8 cellular contexts compared by ENCODE assay signal in the genomic region with DNA sequence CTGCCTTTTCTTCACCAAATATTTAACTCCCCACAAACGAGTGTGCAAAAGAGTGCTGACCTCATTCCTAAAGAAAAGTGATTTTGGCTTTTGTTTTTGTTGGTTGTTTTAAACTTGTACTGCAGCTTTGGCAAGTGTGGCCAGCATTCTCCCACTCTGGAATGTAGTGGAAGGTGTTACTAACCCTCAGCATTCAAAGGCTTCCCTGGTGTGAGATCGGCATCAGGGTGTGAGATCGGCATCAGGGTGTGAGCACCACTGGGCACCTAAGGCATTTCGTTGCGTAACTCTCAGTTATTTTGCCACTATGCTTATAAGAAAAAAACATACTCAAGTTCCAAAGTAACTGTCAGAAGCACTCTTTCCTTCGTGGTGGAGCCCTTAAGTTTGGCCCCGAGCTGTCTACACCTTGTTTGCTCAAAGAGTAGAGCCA. TPM values are rescaled to one million over a fixed set of nuclear protein-coding genes. Genes with fewer than 3 reads are reported as not detected.
DNase-seq lines count a peak whose midpoint lies in the region; ATAC-seq and TF ChIP-seq lines count a peak whose summit lies in the region.

No MANE protein-coding gene starts in this region.

- H3K27me3 ChIP-seq in H7 (ENCODE audit: control insufficient read depth, insufficient read depth, low read length), result peaks cover 6% of the 10 kb centered on the region
- H3K27me3 ChIP-seq in hepatocyte, result peaks cover 36% of the 10 kb centered on the region
- H3K27me3 ChIP-seq in skeletal muscle satellite cell (ENCODE audit: control insufficient read depth, insufficient read depth, low read length), result no peaks in the 10 kb centered on the region

- no peak for TF ChIP-seq CTCF in WI38 (IDR thresholded peaks at IDR 0.05; ENCODE audit: low read depth, low read length)
- TF ChIP-seq CTCF in hepatocyte (IDR thresholded peaks at IDR 0.05; ENCODE audit: poor library complexity), result no peak

- peak overlapping the region; percentile 83 for H3K27ac ChIP-seq in hepatocyte

- H3K4me3 ChIP-seq in H7 (ENCODE audit: insufficient read depth, low read depth, low read length) (peak overlapping the region; percentile 76), WI38 (ENCODE audit: low read depth, low read length) (peak overlapping the region; percentile 91), hepatocyte (peak overlapping the region; percentile 95), skeletal muscle satellite cell (ENCODE audit: low read length) (peak overlapping the region; percentile 99)

- 20% methylated on average over 7 of the region's 7 CpGs for WGBS in hepatocyte (ENCODE audit: low lambda C conversion rate, missing lambda C conversion rate)

- H3K4me1 ChIP-seq in hepatocyte (ENCODE audit: insufficient read depth) (peaks cover 14% of the 10 kb centered on the region), skeletal muscle satellite cell (ENCODE audit: control insufficient read depth, insufficient read depth, low read length) (peaks cover 18% of the 10 kb centered on the region)

- DNase-seq in H7, result no peak
- DNase-seq in hepatocyte (ENCODE audit: low spot score), result peak; percentile 13
- DNase-seq in NCI-H524 treated with DMSO at 0.1 percent for 48 hours (lab: John Stamatoyannopoulos, UW), result no peak
- DNase-seq in stimulated activated CD4-positive, alpha-beta T cell treated with anti-CD3 and anti-CD28 coated beads, Interleukin-1b, Interleukin-23, amount 100 ng/mL, for 48 hours, result no peak

- ATAC-seq in HG02623 (IDR thresholded peaks at IDR 0.05; ENCODE audit: unreplicated experiment) (no peak), GM21423 (IDR thresholded peaks at IDR 0.05; ENCODE audit: unreplicated experiment) (no peak)

- H3K9me3 ChIP-seq in hepatocyte (ENCODE audit: low read depth) (no peaks in the 10 kb centered on the region), skeletal muscle satellite cell (replicated peaks; ENCODE audit: low read length) (no peaks in the 10 kb centered on the region)

- H3K4me2 ChIP-seq in hepatocyte, result peak overlapping the region; percentile 92
- peak overlapping the region; percentile 91 for H3K4me2 ChIP-seq in skeletal muscle satellite cell (ENCODE audit: low read length)

- H2AFZ ChIP-seq in hepatocyte, result peak overlapping the region; percentile 92

- H3K36me3 ChIP-seq in H7 (replicated peaks; ENCODE audit: control insufficient read depth, insufficient read depth, low read length), result no peaks in the 10 kb centered on the region
- no peaks in the 10 kb centered on the region for H3K36me3 ChIP-seq in hepatocyte (replicated peaks; ENCODE audit: insufficient read depth, low read depth)
- no peaks in the 10 kb centered on the region for H3K36me3 ChIP-seq in skeletal muscle satellite cell (ENCODE audit: insufficient read depth, low read length)

- H3K9me2 ChIP-seq in hepatocyte (replicated peaks; ENCODE audit: insufficient read depth), result no peaks in the 10 kb centered on the region

- H4K20me1 ChIP-seq in hepatocyte (ENCODE audit: insufficient read depth, poor library complexity, severe bottlenecking), result no peaks in the 10 kb centered on the region

- H3K9ac ChIP-seq in skeletal muscle satellite cell (ENCODE audit: low read depth, low read length), result peak overlapping the region; percentile 89

- peaks cover 29% of the 10 kb centered on the region for H3K79me2 ChIP-seq in hepatocyte

RNA-seq across cellular contexts. Expression of a gene that starts 1.7 kb away (rescaled TPM):
- 2.4 and 4.0 TPM in 2 replicates for total RNA-seq in H7 (2014; rRNA removed; shearing (Covaris generic))
- 66.1 and 66.4 TPM in 2 replicates for total RNA-seq in hepatocyte
- polyA plus RNA-seq in hepatocyte, result 42.4 and 46.0 TPM in 2 replicates
- total RNA-seq in skeletal muscle satellite cell (2012; rRNA removed), result 56.3 and 76.7 TPM in 2 replicates

Comparison
In these comparisons a context has a peak if more than half of its experiments do, and no peak if none do; other contexts are left out.
1. RNA of a gene that starts 1.7 kb away (total RNA-seq): 66.1 to 66.4 TPM in hepatocyte; 2.4 to 4.0 TPM in H7; every median in the first group is over 10 times any median in the second.
2. Peak in every context shown above with its lines, with median percentiles within 50 percentile points of each other: H3K4me3 ChIP-seq.